ENCODE assay signal across 8 cellular contexts in the genomic region with DNA sequence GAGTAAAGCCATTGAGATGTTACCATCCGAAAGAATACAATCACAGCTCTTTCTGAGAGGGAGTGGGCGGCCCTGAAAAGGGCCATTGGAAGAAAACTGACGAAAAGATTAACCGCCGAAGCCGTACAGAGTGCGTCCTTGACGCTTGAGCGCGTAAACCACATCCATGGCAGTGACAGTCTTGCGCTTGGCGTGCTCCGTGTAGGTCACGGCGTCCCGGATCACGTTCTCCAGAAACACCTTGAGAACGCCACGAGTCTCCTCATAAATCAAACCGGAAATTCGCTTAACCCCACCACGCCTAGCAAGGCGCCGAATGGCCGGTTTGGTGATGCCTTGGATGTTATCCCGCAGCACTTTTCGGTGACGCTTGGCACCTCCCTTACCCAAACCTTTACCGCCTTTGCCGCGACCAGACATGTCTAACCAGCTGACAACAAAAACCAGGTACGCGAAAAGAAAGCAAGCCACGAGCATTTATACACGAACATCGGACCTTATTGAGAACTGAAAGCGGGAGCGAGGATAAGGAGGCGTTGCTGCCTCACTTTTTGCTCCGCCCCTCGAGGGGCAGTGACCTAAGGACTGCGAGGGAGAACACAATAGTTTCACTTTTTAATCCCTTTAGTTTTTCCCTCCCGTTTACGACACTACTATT.
DNase-seq lines count a peak whose midpoint lies in the region; ATAC-seq lines count a peak whose summit lies in the region.

No MANE protein-coding gene starts in this region.

- H3K4me3 Mint-ChIP-seq in CD4-positive, alpha-beta memory T cell = peak overlapping the region; percentile 85 to 98 (median 92)
- H3K4me3 Mint-ChIP-seq in memory B cell = peak overlapping the region; percentile 93

- H3K4me1 Mint-ChIP-seq in CD4-positive, alpha-beta memory T cell = peaks cover 24 to 62% (median 41%) of the 10 kb centered on the region in 4 donors
- peaks cover 14% of the 10 kb centered on the region for H3K4me1 Mint-ChIP-seq in memory B cell

- POLR2A ChIA-PET in CD4-positive, alpha-beta memory T cell (lab: Charles Lee; ENCODE audit: partially characterized antibody) = interaction anchor here (0.8 to 20.6 kb wide), 44 partner anchors 6 to 1868 kb away, joined by 3 to 1198 read pairs (median 15); a partner anchor contains a TSS

- H3K27me3 ChIP-seq in CD4-positive, alpha-beta memory T cell (ENCODE audit: insufficient read depth, low read length) = no peaks in the 10 kb centered on the region

- DNase-seq in CD4-positive, alpha-beta memory T cell = peak; percentile 94 to 95 (median 94)
- DNase-seq in HS-5 (ENCODE audit: low read depth) = peak; percentile 97
- DNase-seq in NK-92 (lab: John Stamatoyannopoulos, UW; ENCODE audit: unreplicated experiment) = peak; percentile 57
- DNase-seq in activated CD8-positive, alpha-beta memory T cell treated with anti-CD3 and anti-CD28 coated beads for 1 hour (ENCODE audit: extremely low read depth in 1 of 2, low read depth in 1 of 2) = peak; percentile 71 to 83
- peak; percentile 81 for DNase-seq in effector CD4-positive, alpha-beta T cell
- peak; percentile 88 to 91 for DNase-seq in memory B cell (ENCODE audit: low spot score in 2 of 2)
- DNase-seq in stimulated activated CD8-positive, alpha-beta memory T cell treated with anti-CD3 and anti-CD28 coated beads, Interleukin-15, amount 100 ng/mL, for 1 hour (ENCODE audit: low read depth) = peak; percentile 77

- intact Hi-C loops in CD4-positive, alpha-beta memory T cell (cut with micrococcal nuclease) = loop anchor here (1.0 to 10.0 kb wide), 8 partner anchors 10 to 1808 kb away; a partner anchor contains a TSS

- H3K4me3 ChIP-seq in CD4-positive, alpha-beta memory T cell (ENCODE audit: low read length in 2 of 2) = peak overlapping the region; percentile 67 to 74

- H3K27ac ChIP-seq in CD4-positive, alpha-beta memory T cell (ENCODE audit: low read depth, low read length) = peak overlapping the region; percentile 89

- H3K4me1 ChIP-seq in CD4-positive, alpha-beta memory T cell (ENCODE audit: insufficient read depth, low read length) = peaks cover 35% of the 10 kb centered on the region

- H3K27me3 Mint-ChIP-seq in CD4-positive, alpha-beta memory T cell = peaks cover 0 to 3% of the 10 kb centered on the region in 2 donors
- H3K27me3 Mint-ChIP-seq in memory B cell = no peaks in the 10 kb centered on the region

- peaks cover 0 to 6% of the 10 kb centered on the region in 2 donors for H3K36me3 Mint-ChIP-seq in CD4-positive, alpha-beta memory T cell
- no peaks in the 10 kb centered on the region for H3K36me3 Mint-ChIP-seq in memory B cell

- peaks cover 0 to 7% (median 0%) of the 10 kb centered on the region in 8 donors for H3K9me3 Mint-ChIP-seq in CD4-positive, alpha-beta memory T cell
- H3K9me3 Mint-ChIP-seq in memory B cell = peaks cover 2% of the 10 kb centered on the region

- no peaks in the 10 kb centered on the region for H3K36me3 ChIP-seq in CD4-positive, alpha-beta memory T cell (ENCODE audit: insufficient read depth, low read length)

- ATAC-seq in GM19468 (IDR thresholded peaks at IDR 0.05; ENCODE audit: extremely low read depth, unreplicated experiment) = peak; percentile 15
- ATAC-seq in memory B cell (ENCODE audit: low read depth) = peak; percentile 70

- CTCF ChIA-PET in CD4-positive, alpha-beta memory T cell (lab: Charles Lee; ENCODE audit: partially characterized antibody) = interaction anchor here (0.7 to 10.4 kb wide), 33 partner anchors 7 to 1867 kb away, joined by 3 to 144 read pairs (median 4); a partner anchor contains a TSS

- no peaks in the 10 kb centered on the region for H3K9me3 ChIP-seq in CD4-positive, alpha-beta memory T cell (ENCODE audit: control insufficient read depth in 1 of 2, low read length in 2 of 2)

- H3K27ac Mint-ChIP-seq in CD4-positive, alpha-beta memory T cell = peak overlapping the region; percentile 96 to 100 (median 99)
- peak overlapping the region; percentile 100 for H3K27ac Mint-ChIP-seq in memory B cell

Comparison
In these comparisons a context has a peak if more than half of its experiments do, and no peak if none do; other contexts are left out.
1. Peak in every context shown above with its lines: DNase-seq, ATAC-seq, H3K4me3 ChIP-seq and H3K27ac ChIP-seq.